In the genomic region with DNA sequence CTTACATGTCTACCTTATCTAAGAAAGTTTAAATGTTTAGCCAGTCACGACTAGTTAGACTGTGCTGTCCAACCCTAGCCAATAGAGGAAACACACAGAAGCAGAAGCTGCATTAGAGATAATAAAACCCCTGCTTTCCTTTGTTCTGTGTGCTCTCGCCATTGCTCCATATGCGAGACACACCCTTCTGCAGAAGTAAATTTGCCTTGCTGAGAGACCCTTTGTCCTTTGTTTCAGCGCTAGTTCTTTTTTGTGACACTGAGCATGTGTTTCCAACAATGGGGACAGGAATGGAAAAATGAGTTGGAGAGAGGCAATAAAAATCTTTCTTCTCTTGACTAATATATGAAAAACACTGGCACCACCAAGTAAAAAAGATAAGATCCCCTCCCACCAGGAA, we compare ENCODE assay signal across 36 cellular contexts. TPM values are rescaled to one million over a fixed set of nuclear protein-coding genes. Genes with fewer than 3 reads are reported as not detected.
"Had no signal": no experiment of that assay in that cellular context is flagged by ENCODE, and none has a peak within 500 bp of the region (broad histone marks: within the 10 kb centered on the region; RNA-seq: fewer than 3 reads in every experiment).

No MANE protein-coding gene starts in this region.

- H2AFZ ChIP-seq: PC-9 had no signal

- H3K4me3 Mint-ChIP-seq: T-helper 1 cell treated with Interleukin-12 subunit alpha and Interleukin-12 subunit beta and Interleukin-4 antibody, amounts not matched to agents 30 μg/mL and 1 μg/mL, for 36 hours had no signal

- H3K27me3 ChIP-seq: MG63 had no signal

- FAIRE-seq: RCC 7860 had no signal

- H3K9me3 ChIP-seq: MG63, SJSA1, SK-N-SH had no signal

- H3K36me3 ChIP-seq: MG63, SJSA1 had no signal

- H3K4me3 ChIP-seq: MG63, PC-9, SJSA1 had no signal

- ATAC-seq: Panc1 had no signal

- H3K27ac ChIP-seq: PC-9, RWPE1, SJSA1 had no signal

- DNase-seq: MG63, NCI-H1048, NCI-H1092 treated with DMSO at 0.1 percent for 48 hours, NCI-H1105 treated with DMSO at 0.1 percent for 48 hours, NCI-H1417, NCI-H1436, NCI-H146, NCI-H1694, NCI-H187, NCI-H1930, NCI-H2029 treated with DMSO at 0.1 percent for 48 hours, NCI-H2081 treated with DMSO at 0.1 percent for 48 hours, NCI-H2107, NCI-H2171, NCI-H226, NCI-H446 treated with DMSO at 0.1 percent for 48 hours, NCI-H510A, NCI-H524, NCI-H526, NCI-H69, NCI-H748 treated with DMSO at 0.1 percent for 48 hours, NCI-H82, PC-9, Right ventricle myocardium superior, SHP77 treated with DMSO at 0.1 percent for 48 hours, SK-N-SH, SW 1271, T-helper 1 cell had no signal

- H3K4me2 ChIP-seq: PC-9, SK-N-SH had no signal

- H3K9ac ChIP-seq: SK-N-SH had no signal

- H3K4me1 ChIP-seq: SJSA1 had no signal

- H3K9me3 Mint-ChIP-seq: T-helper 1 cell treated with Interleukin-12 subunit alpha and Interleukin-12 subunit beta and Interleukin-4 antibody, amounts not matched to agents 30 μg/mL and 1 μg/mL, for 36 hours had no signal

- H3K27ac Mint-ChIP-seq: T-helper 1 cell treated with Interleukin-12 subunit alpha and Interleukin-12 subunit beta and Interleukin-4 antibody, amounts not matched to agents 30 μg/mL and 1 μg/mL, for 36 hours had no signal

RNA-seq across cellular contexts. Expression of a gene that starts 18.1 kb away (rescaled TPM):
- total RNA-seq: M059J, OCI-LY7, PC-9, RPMI7951, SJSA1 had no signal
- polyA plus RNA-seq: SK-N-SH had no signal

RNA-seq across cellular contexts. Expression of a gene that starts 19.5 kb away (rescaled TPM):
- total RNA-seq: OCI-LY7, PC-9, RPMI7951 had no signal
- polyA plus RNA-seq: SK-N-SH had no signal
